In the genomic region with DNA sequence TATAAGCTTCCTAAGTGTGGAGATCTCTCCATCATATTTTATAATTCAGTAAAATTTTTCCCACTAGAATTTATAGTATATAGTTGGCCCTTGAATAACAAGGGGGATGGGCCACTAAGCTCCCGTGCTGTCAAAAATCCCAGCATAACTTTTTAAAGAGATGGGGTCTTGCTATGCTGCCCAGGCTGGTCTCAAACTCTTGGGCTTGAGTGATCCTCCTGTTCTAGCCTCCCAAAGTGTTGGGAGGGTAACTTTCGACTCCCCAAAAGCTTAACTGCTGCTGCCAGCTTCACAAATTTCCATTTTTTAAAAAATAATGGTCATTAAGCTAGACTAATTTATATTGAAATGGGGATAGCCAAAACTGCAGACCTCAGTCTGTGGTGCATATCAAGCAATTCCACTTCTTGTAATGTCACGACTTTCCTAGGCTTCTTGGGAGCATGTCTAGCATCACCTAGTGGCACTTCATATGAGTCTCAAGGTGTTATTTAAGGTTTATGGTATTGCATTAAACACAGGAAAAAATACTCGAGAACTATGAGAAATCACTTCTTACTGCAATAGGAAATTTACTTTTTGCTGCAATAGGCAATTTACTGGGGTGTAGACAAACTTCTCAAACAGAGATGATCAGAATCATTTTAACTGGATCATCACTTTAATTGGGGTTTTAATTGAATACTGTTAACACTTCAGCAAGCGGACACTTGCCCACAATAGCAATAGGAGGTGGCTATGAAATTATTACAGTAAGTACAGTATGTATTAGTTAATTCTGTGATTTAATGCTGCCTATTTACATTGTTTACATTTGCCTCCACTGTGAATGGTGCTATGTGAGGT, we compare ENCODE assay signal across 9 cellular contexts. TPM values are rescaled to one million over a fixed set of nuclear protein-coding genes. Genes with fewer than 3 reads are reported as not detected.
DNase-seq lines count a peak whose midpoint lies in the region; ATAC-seq, FAIRE-seq and TF ChIP-seq lines count a peak whose summit lies in the region.
"Had no signal": no experiment of that assay in that cellular context is flagged by ENCODE, and none has a peak within 500 bp of the region (broad histone marks: within the 10 kb centered on the region; RNA-seq: fewer than 3 reads in every experiment).

No MANE protein-coding gene starts in this region.

- in situ Hi-C loops in HepG2 (cut with HindIII; ENCODE audit: extremely low pct_ligation_motif_present, low pct_unique_long_range_greater_than_20kb): no loop called here

- WGBS in HepG2 (ENCODE audit: low lambda C conversion rate): 93% methylated on average over 5 of the region's 5 CpGs

- no peak for TF ChIP-seq POLR2A in HepG2 (IDR thresholded peaks at IDR 0.05; ENCODE audit: insufficient read depth in 1 of 2, low read depth in 2 of 2, low read length in 2 of 2)

- no peak for TF ChIP-seq RAD21 in HepG2 (CRISPR knock-in tag; IDR thresholded peaks at IDR 0.05)

- H3K9ac ChIP-seq in HepG2 (ENCODE audit: insufficient read depth, low read depth, low read length): no peak overlapping the region

- H3K4me3 ChIP-seq in WERI-Rb-1 (ENCODE audit: low read depth, low read length) (no peak overlapping the region), HepG2 (replicated peaks in 1 of 3; ENCODE audit: insufficient read depth in 1 of 3, low read depth in 2 of 3, low read length in 3 of 3) (no peak overlapping the region)

- ATAC-seq in HepG2 (no peak), GM18517 (IDR thresholded peaks at IDR 0.05; ENCODE audit: unreplicated experiment) (no peak), GM19328 (IDR thresholded peaks at IDR 0.05; ENCODE audit: unreplicated experiment) (no peak)

- DNase-seq in COR-L47 (lab: John Stamatoyannopoulos, UW) (peak; percentile 16), HT-29 (ENCODE audit: low spot score) (peak; percentile 37), WERI-Rb-1 (no peak), HepG2 (ENCODE audit: low spot score) (peak; percentile 13), AG08395 (ENCODE audit: low spot score) (no peak), COLO829 (ENCODE audit: low spot score) (no peak)
- DNase-seq: activated naive CD4-positive, alpha-beta T cell treated with anti-CD3 and anti-CD28 coated beads for 36 hours had no signal

- BruUV-seq in HepG2 (replicated peaks; lab: Mats Ljungman, UMichigan): no TSS peak

- TF ChIP-seq EP300 in HepG2 (IDR thresholded peaks at IDR 0.05; ENCODE audit: low read depth in 2 of 2, low read length in 2 of 2) (no peak), HepG2 (CRISPR knock-in tag; IDR thresholded peaks at IDR 0.05; ENCODE audit: borderline replicate concordance) (no peak)

- H3K4me1 ChIP-seq in HepG2 (ENCODE audit: insufficient read depth, low read length): no peaks in the 10 kb centered on the region

- H2AFZ ChIP-seq in HepG2 (ENCODE audit: low read length): no peak overlapping the region

- POLR2A ChIA-PET in HepG2 (lab: Yijun Ruan, JAX): no interaction called here

- H3K27ac ChIP-seq in WERI-Rb-1 (no peak overlapping the region), HepG2 (ENCODE audit: extremely low read length, insufficient read depth, low read length) (no peak overlapping the region)

- H3K36me3 ChIP-seq in WERI-Rb-1: no peaks in the 10 kb centered on the region
- peaks cover 8 to 12% of the 10 kb centered on the region in 2 experiments for H3K36me3 ChIP-seq in HepG2 (replicated peaks in 1 of 2; ENCODE audit: control insufficient read depth in 1 of 2, insufficient read depth in 2 of 2, low read length in 2 of 2)

- TF ChIP-seq CTCF in WERI-Rb-1 (IDR thresholded peaks at IDR 0.05; ENCODE audit: low read depth, low read length) (peak; percentile 66), HepG2 (CRISPR knock-in tag; IDR thresholded peaks at IDR 0.05) (peak; percentile 53)

- H3K27me3 ChIP-seq in WERI-Rb-1 (ENCODE audit: insufficient read depth, low read depth, severe bottlenecking) (no peaks in the 10 kb centered on the region), HepG2 (ENCODE audit: control insufficient read depth in 1 of 2, insufficient read depth in 2 of 2, low read length in 2 of 2) (no peaks in the 10 kb centered on the region)

- intact Hi-C loops in HepG2 (cut with micrococcal nuclease; ENCODE audit: unreplicated experiment): loop anchor here (1.0 kb wide), 1 partner anchor 195 kb away; no protein-coding TSS in a partner anchor

- CTCF ChIA-PET in HepG2 (lab: Yijun Ruan, JAX; ENCODE audit: low intra/inter-chr PET ratio, low total read pairs): interaction anchor here (2.2 kb wide), 1 partner anchor 195 kb away, joined by 11 read pairs; no protein-coding TSS in a partner anchor

- no peaks in the 10 kb centered on the region; the same call in 1 of the 2 replicates for H4K20me1 ChIP-seq in HepG2 (ENCODE audit: insufficient read depth, low read length)

- H3K9me3 ChIP-seq in WERI-Rb-1 (ENCODE audit: severe bottlenecking) (no peaks in the 10 kb centered on the region), HepG2 (ENCODE audit: low read length) (no peaks in the 10 kb centered on the region)

- H3K79me2 ChIP-seq in HepG2 (ENCODE audit: insufficient read depth, low read length): no peaks in the 10 kb centered on the region

- no peak for FAIRE-seq in HepG2 (lab: Jason Lieb, UNC)

- no peak overlapping the region for H3K4me2 ChIP-seq in HepG2 (ENCODE audit: low read depth, low read length)

TF ChIP-seq in HepG2, 621 proteins besides CTCF, POLR2A, EP300 and RAD21 (continues in another document):
- no peak for TF ChIP-seq XBP1 (CRISPR knock-in tag; IDR thresholded peaks at IDR 0.05)
- TF ChIP-seq ZNF766 (CRISPR knock-in tag; IDR thresholded peaks at IDR 0.05; ENCODE audit: borderline replicate concordance): no peak
- TF ChIP-seq, protein P1, sequence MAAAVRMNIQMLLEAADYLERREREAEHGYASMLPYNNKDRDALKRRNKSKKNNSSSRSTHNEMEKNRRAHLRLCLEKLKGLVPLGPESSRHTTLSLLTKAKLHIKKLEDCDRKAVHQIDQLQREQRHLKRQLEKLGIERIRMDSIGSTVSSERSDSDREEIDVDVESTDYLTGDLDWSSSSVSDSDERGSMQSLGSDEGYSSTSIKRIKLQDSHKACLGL (CRISPR knock-in tag; IDR thresholded peaks at IDR 0.05): no peak

RNA-seq across cellular contexts. Expression of gene ACTA1, which starts 19.3 kb away (rescaled TPM):
- total RNA-seq in HT-29 (2014; rRNA removed; shearing (Covaris generic)): 0.20 and 0.34 TPM in 2 replicates
- total RNA-seq in HepG2 (2016; rRNA removed; fragmentation: Illumina TruSeq; extraction: Trizol): 5.2 and 5.9 TPM in 2 replicates
- total RNA-seq in HepG2 (2016; cell fraction: cytosol; rRNA removed; fragmentation: Illumina TruSeq; extraction: Trizol; ENCODE audit: low read depth): 5.1 and 5.2 TPM in 2 replicates
- total RNA-seq in HepG2 (2016; cell fraction: insoluble cytoplasmic fraction; rRNA removed; fragmentation: Illumina TruSeq; extraction: Trizol): 5.5 TPM in 2 replicates
- total RNA-seq in HepG2 (2016; cell fraction: membrane; rRNA removed; fragmentation: Illumina TruSeq; extraction: Trizol): 5.3 and 6.0 TPM in 2 replicates
- total RNA-seq in HepG2 (2016; cell fraction: nucleus; rRNA removed; fragmentation: Illumina TruSeq; extraction: Trizol): 3.9 and 5.9 TPM in 2 replicates
- polyA plus RNA-seq in HepG2 (2011; rRNA removed): 1.4 and 3.0 TPM in 2 replicates
- polyA plus RNA-seq in HepG2 (2011; cell fraction: cytosol; rRNA removed): 1.6 and 1.8 TPM in 2 replicates
- polyA plus RNA-seq in HepG2 (2011; cell fraction: nucleus; rRNA removed): 3.8 and 5.9 TPM in 2 replicates
- 0.86 and 1.1 TPM in 2 replicates for polyA plus RNA-seq in HepG2 (2012)
- polyA plus RNA-seq in HepG2 (2016; cell fraction: cytosol; fragmentation: Illumina TruSeq; extraction: Trizol; ENCODE audit: low read depth): 11.4 and 12.1 TPM in 2 replicates
- polyA plus RNA-seq in HepG2 (2016; cell fraction: insoluble cytoplasmic fraction; fragmentation: Illumina TruSeq; extraction: Trizol; ENCODE audit: low read depth): 11.6 and 13.4 TPM in 2 replicates
- 11.0 and 11.7 TPM in 2 replicates for polyA plus RNA-seq in HepG2 (2016; cell fraction: membrane; fragmentation: Illumina TruSeq; extraction: Trizol; ENCODE audit: low read depth)
- polyA plus RNA-seq in HepG2 (2016; cell fraction: nucleus; fragmentation: Illumina TruSeq; extraction: Trizol; ENCODE audit: insufficient read depth, low read depth): 15.3 and 15.9 TPM in 2 replicates
- 1.9 TPM in 1 of 2 replicates, not detected in the other for polyA minus RNA-seq in HepG2 (2011; rRNA and poly(A)+ RNA removed; ENCODE audit: low replicate concordance)
- polyA minus RNA-seq in HepG2 (2011; cell fraction: cytosol; rRNA and poly(A)+ RNA removed): 0.79 and 3.4 TPM in 2 replicates
- polyA minus RNA-seq in HepG2 (2011; cell fraction: nucleus; rRNA and poly(A)+ RNA removed): 0.39 and 0.99 TPM in 2 replicates
- total RNA-seq: activated naive CD4-positive, alpha-beta T cell treated with anti-CD3 and anti-CD28 coated beads for 36 hours had no signal

RNA-seq across cellular contexts. Expression of gene NUP133, which starts 55.0 kb away (rescaled TPM):
- total RNA-seq in HT-29 (2014; rRNA removed; shearing (Covaris generic)): 31.5 and 33.5 TPM in 2 replicates
- total RNA-seq in HepG2 (2016; rRNA removed; fragmentation: Illumina TruSeq; extraction: Trizol): 45.6 and 78.5 TPM in 2 replicates
- 9.6 and 10.7 TPM in 2 replicates for total RNA-seq in HepG2 (2016; cell fraction: cytosol; rRNA removed; fragmentation: Illumina TruSeq; extraction: Trizol; ENCODE audit: low read depth)
- total RNA-seq in HepG2 (2016; cell fraction: insoluble cytoplasmic fraction; rRNA removed; fragmentation: Illumina TruSeq; extraction: Trizol): 46.9 and 76.4 TPM in 2 replicates
- 15.8 and 18.8 TPM in 2 replicates for total RNA-seq in HepG2 (2016; cell fraction: membrane; rRNA removed; fragmentation: Illumina TruSeq; extraction: Trizol)
- 29.2 and 34.2 TPM in 2 replicates for total RNA-seq in HepG2 (2016; cell fraction: nucleus; rRNA removed; fragmentation: Illumina TruSeq; extraction: Trizol)
- polyA plus RNA-seq in HepG2 (2011; rRNA removed): 16.8 and 17.7 TPM in 2 replicates
- polyA plus RNA-seq in HepG2 (2011; cell fraction: cytosol; rRNA removed): 8.1 and 10.3 TPM in 2 replicates
- polyA plus RNA-seq in HepG2 (2011; cell fraction: nucleus; rRNA removed): 13.7 and 16.6 TPM in 2 replicates
- polyA plus RNA-seq in HepG2 (2012): 14.1 and 16.5 TPM in 2 replicates
- polyA plus RNA-seq in HepG2 (2016; cell fraction: cytosol; fragmentation: Illumina TruSeq; extraction: Trizol; ENCODE audit: low read depth): 2.5 and 2.6 TPM in 2 replicates
- polyA plus RNA-seq in HepG2 (2016; cell fraction: insoluble cytoplasmic fraction; fragmentation: Illumina TruSeq; extraction: Trizol; ENCODE audit: low read depth): 44.2 and 47.9 TPM in 2 replicates
- 6.6 and 6.8 TPM in 2 replicates for polyA plus RNA-seq in HepG2 (2016; cell fraction: membrane; fragmentation: Illumina TruSeq; extraction: Trizol; ENCODE audit: low read depth)
- polyA plus RNA-seq in HepG2 (2016; cell fraction: nucleus; fragmentation: Illumina TruSeq; extraction: Trizol; ENCODE audit: insufficient read depth, low read depth): 25.0 and 28.2 TPM in 2 replicates
- polyA minus RNA-seq in HepG2 (2011; rRNA and poly(A)+ RNA removed; ENCODE audit: low replicate concordance): 30.6 and 31.0 TPM in 2 replicates
- 20.1 and 21.5 TPM in 2 replicates for polyA minus RNA-seq in HepG2 (2011; cell fraction: cytosol; rRNA and poly(A)+ RNA removed)
- 30.6 and 37.9 TPM in 2 replicates for polyA minus RNA-seq in HepG2 (2011; cell fraction: nucleus; rRNA and poly(A)+ RNA removed)

Comparison
In these comparisons a context has a peak if more than half of its experiments do, and no peak if none do; other contexts are left out.
1. DNase-seq: peak in COR-L47 (single experiment), HT-29 (single experiment) and HepG2 (single experiment); none in WERI-Rb-1 (single experiment), AG08395 (single experiment) and COLO829 (single experiment).